Comparison of ENCODE assay signal across 10 cellular contexts in genomic region chr17:40548491-40548981, GRCh38. TPM values are rescaled to one million over a fixed set of nuclear protein-coding genes. Genes with fewer than 3 reads are reported as not detected.
A peak's percentile ranks its signal among the peaks of the same experiment; 100 is the strongest.
DNase-seq lines count a peak whose midpoint lies in the region; ATAC-seq lines count a peak whose summit lies in the region.
"Had no signal": no experiment of that assay in that cellular context is flagged by ENCODE, and none has a peak within 500 bp of the region (broad histone marks: within the 10 kb centered on the region; RNA-seq: fewer than 3 reads in every experiment).

No MANE protein-coding gene starts in this region.

- peak overlapping the region; percentile 28 for H3K27ac Mint-ChIP-seq in memory B cell

- ATAC-seq in memory B cell (ENCODE audit: low read depth) = no peak

- no peaks in the 10 kb centered on the region for H3K27me3 Mint-ChIP-seq in memory B cell

- no peaks in the 10 kb centered on the region for H3K36me3 Mint-ChIP-seq in memory B cell

- H3K4me3 Mint-ChIP-seq in memory B cell = no peak overlapping the region

- H3K27ac ChIP-seq in adipose tissue (ENCODE audit: low read depth, low read length) (peak overlapping the region; percentile 83), temporal lobe (ENCODE audit: low read depth, low read length) (peak overlapping the region; percentile 63)

- 88 to 94% (median 93%) methylated on average over 9 of the region's 9 CpGs for WGBS in adipose tissue, 3 donors

- peak; percentile 59 for DNase-seq in activated CD8-positive, alpha-beta memory T cell treated with anti-CD3 and anti-CD28 coated beads for 24 hours
- DNase-seq in activated CD8-positive, alpha-beta memory T cell treated with anti-CD3 and anti-CD28 coated beads, Interleukin-2, amount 50 U/mL, for 4 hours = no peak
- DNase-seq in memory B cell (ENCODE audit: low spot score in 2 of 2) (no peak), anterior cingulate cortex (lab: John Stamatoyannopoulos, UW) (no peak), C1 segment of cervical spinal cord (lab: John Stamatoyannopoulos, UW) (no peak), middle frontal gyrus (ENCODE audit: extremely low spot score, low spot score) (no peak)
- DNase-seq: AML-193, NCI-H2081 treated with DMSO at 0.1 percent for 48 hours had no signal

- no peaks in the 10 kb centered on the region for H3K9me3 Mint-ChIP-seq in memory B cell

- H3K4me1 Mint-ChIP-seq in memory B cell = peaks cover 60% of the 10 kb centered on the region

RNA-seq across cellular contexts. Expression of gene CCR7, which starts 16.7 kb away (rescaled TPM):
- 1 to 10 TPM in 2 of 3 donors, under 1 TPM in 1; 0.56 to 2.8 (median 1.7) TPM for polyA plus RNA-seq in adipose tissue
- total RNA-seq in temporal lobe = 0.25 TPM

RNA-seq across cellular contexts. Expression of gene TNS4, which starts 47.1 kb away (rescaled TPM):
- polyA plus RNA-seq in adipose tissue = under 1 TPM in 2 of 3 donors, not detected in 1; 0.01 to 0.19 TPM
- not detected for total RNA-seq in temporal lobe
